In genomic region chr13:113049981-113050380, GRCh38 we compare ENCODE assay signal across 1 cellular context.
TF ChIP-seq lines count a peak whose summit lies in the region.

No MANE protein-coding gene starts in this region.

TF ChIP-seq in GM12878, 131 proteins besides CTCF, POLR2A, EP300 and RAD21:
- TF ChIP-seq BCL3 (IDR thresholded peaks at IDR 0.05; ENCODE audit: borderline replicate concordance, insufficient read depth, low read depth, low read length, poor library complexity, severe bottlenecking) = peak; percentile 96
- 0 out of 2 replicates have a peak, but pooled peaks have one; percentile 33 for TF ChIP-seq NFIC (IDR thresholded peaks at IDR 0.05; ENCODE audit: low read depth, low read length)
- TF ChIP-seq TCF3 (IDR thresholded peaks at IDR 0.05; ENCODE audit: borderline replicate concordance, insufficient read depth, low read depth, low read length) = peak; percentile 59; the same call in 1 of the 2 replicates
- TF ChIP-seq PBX3 (IDR thresholded peaks at IDR 0.05; ENCODE audit: insufficient replicate concordance, low read depth, low read length) = peak; percentile 66
- TF ChIP-seq CREB1 (IDR thresholded peaks at IDR 0.05; ENCODE audit: low read depth) = no peak
- TF ChIP-seq EGR1 (IDR thresholded peaks at IDR 0.05; ENCODE audit: borderline replicate concordance in 1 of 2, low read depth in 2 of 2, low read length in 2 of 2) = no peak
TF ChIP-seq in GM12878: peak in this region for 4.
